Comparison of ENCODE assay signal across 24 cellular contexts in genomic region chr2:121838561-121838960, GRCh38.
DNase-seq lines count a peak whose midpoint lies in the region; ATAC-seq, FAIRE-seq and TF ChIP-seq lines count a peak whose summit lies in the region.
"Had no signal": no experiment of that assay in that cellular context is flagged by ENCODE, and none has a peak within 500 bp of the region (broad histone marks: within the 10 kb centered on the region; RNA-seq: fewer than 3 reads in every experiment).

No MANE protein-coding gene starts in this region.

- no peaks in the 10 kb centered on the region for H3K36me3 Mint-ChIP-seq in naive thymus-derived CD8-positive, alpha-beta T cell
- H3K36me3 Mint-ChIP-seq: CD8-positive, alpha-beta T cell had no signal

- H3K27me3 Mint-ChIP-seq in naive thymus-derived CD8-positive, alpha-beta T cell = peaks cover 0 to 21% (median 1%) of the 10 kb centered on the region in 5 donors
- H3K27me3 Mint-ChIP-seq: B cell had no signal

- intact Hi-C loops in HepG2 (cut with micrococcal nuclease; ENCODE audit: unreplicated experiment) = no loop called here
- intact Hi-C loops in right lobe of liver (cut with DNase I) = no loop called here
- intact Hi-C loops in mucosa of descending colon (cut with DNase I, micrococcal nuclease) = no loop called here

- DNase-seq in HepG2 (ENCODE audit: low spot score) (no peak), right lobe of liver (no peak), mucosa of descending colon (peak in 1 of 3 donors; percentile 18), COLO829 (ENCODE audit: low spot score) (no peak)
- DNase-seq in naive thymus-derived CD8-positive, alpha-beta T cell = no peak
- DNase-seq: AML-193; CD4-positive, alpha-beta T cell; CD8-positive, alpha-beta T cell; COR-L47; DMS 273 treated with DMSO at 0.1 percent for 48 hours; DMS153; DMS53; DMS79; DND-41; EL; GDM1 had no signal

- no peak overlapping the region for H2AFZ ChIP-seq in HepG2 (ENCODE audit: low read length)

- TF ChIP-seq CTCF in HepG2 (CRISPR knock-in tag; IDR thresholded peaks at IDR 0.05) (no peak), right lobe of liver (IDR thresholded peaks at IDR 0.05) (no peak), mucosa of descending colon (IDR thresholded peaks at IDR 0.05) (no peak)

- no peaks in the 10 kb centered on the region for H3K79me2 ChIP-seq in HepG2 (ENCODE audit: insufficient read depth, low read length)

- ATAC-seq in HepG2 (no peak), right lobe of liver (no peak), mucosa of descending colon (peak; percentile 94)
- no peak for ATAC-seq in naive thymus-derived CD8-positive, alpha-beta T cell
- ATAC-seq: A549; CD8-positive, alpha-beta T cell; GM12878 had no signal

- 64% methylated on average over 2 of the region's 2 CpGs for WGBS in HepG2 (ENCODE audit: low lambda C conversion rate)
- 76% methylated on average over 2 of the region's 2 CpGs for WGBS in right lobe of liver (ENCODE audit: insufficient coverage, low coverage, low lambda C conversion rate, missing lambda C conversion rate)

- H3K4me3 ChIP-seq in HepG2 (replicated peaks in 1 of 3; ENCODE audit: insufficient read depth in 1 of 3, low read depth in 2 of 3, low read length in 3 of 3) (no peak overlapping the region), right lobe of liver (no peak overlapping the region), mucosa of descending colon (no peak overlapping the region)
- H3K4me3 ChIP-seq: A549; BLaER1 treated with 17β-estradiol and CSF1 and Interleukin-3, amounts not matched to agents 10 nM and 100 nM; GM12878 had no signal

- H3K4me1 ChIP-seq in HepG2 (ENCODE audit: insufficient read depth, low read length) = no peaks in the 10 kb centered on the region
- no peaks in the 10 kb centered on the region for H3K4me1 ChIP-seq in right lobe of liver
- peaks cover 7% of the 10 kb centered on the region for H3K4me1 ChIP-seq in mucosa of descending colon (ENCODE audit: low read depth)
- H3K4me1 ChIP-seq: A549 had no signal

- FAIRE-seq in HepG2 (lab: Jason Lieb, UNC) = no peak
- FAIRE-seq: A549, GM12878, GM12892, GM18507 had no signal

- H3K36me3 ChIP-seq in HepG2 (replicated peaks in 1 of 2; ENCODE audit: control insufficient read depth in 1 of 2, insufficient read depth in 2 of 2, low read length in 2 of 2) (no peaks in the 10 kb centered on the region), right lobe of liver (no peaks in the 10 kb centered on the region), mucosa of descending colon (ENCODE audit: low read depth) (no peaks in the 10 kb centered on the region)
- H3K36me3 ChIP-seq: BLaER1 treated with 17β-estradiol and CSF1 and Interleukin-3, amounts not matched to agents 10 nM and 100 nM had no signal

- TF ChIP-seq EP300 in HepG2 (IDR thresholded peaks at IDR 0.05; ENCODE audit: low read depth in 2 of 2, low read length in 2 of 2) (no peak), HepG2 (CRISPR knock-in tag; IDR thresholded peaks at IDR 0.05; ENCODE audit: borderline replicate concordance) (no peak)

- in situ Hi-C loops in HepG2 (cut with HindIII; ENCODE audit: extremely low pct_ligation_motif_present, low pct_unique_long_range_greater_than_20kb) = no loop called here

- no peak overlapping the region for H3K4me3 Mint-ChIP-seq in naive thymus-derived CD8-positive, alpha-beta T cell
- H3K4me3 Mint-ChIP-seq: B cell; CD4-positive, alpha-beta T cell; CD8-positive, alpha-beta T cell had no signal

- CTCF ChIA-PET in HepG2 (lab: Yijun Ruan, JAX; ENCODE audit: low intra/inter-chr PET ratio, low total read pairs) = no interaction called here

- no peaks in the 10 kb centered on the region for H3K4me1 Mint-ChIP-seq in naive thymus-derived CD8-positive, alpha-beta T cell
- H3K4me1 Mint-ChIP-seq: B cell had no signal

- H3K27ac Mint-ChIP-seq in naive thymus-derived CD8-positive, alpha-beta T cell = no peak overlapping the region
- H3K27ac Mint-ChIP-seq: B cell; CD4-positive, alpha-beta T cell; CD8-positive, alpha-beta T cell had no signal

- H3K4me2 ChIP-seq in HepG2 (ENCODE audit: low read depth, low read length) = no peak overlapping the region
- H3K4me2 ChIP-seq: A549; BLaER1 treated with 17β-estradiol and CSF1 and Interleukin-3, amounts not matched to agents 10 nM and 100 nM had no signal

- POLR2A ChIA-PET in HepG2 (lab: Yijun Ruan, JAX) = no interaction called here
- POLR2A ChIA-PET in naive thymus-derived CD8-positive, alpha-beta T cell (lab: Charles Lee) = interaction anchor here (0.6 kb wide), 1 partner anchor 248 kb away, joined by 4 read pairs; no protein-coding TSS in a partner anchor

- H4K20me1 ChIP-seq in HepG2 (ENCODE audit: insufficient read depth, low read length) = no peaks in the 10 kb centered on the region
- H4K20me1 ChIP-seq: BLaER1 treated with 17β-estradiol and CSF1 and Interleukin-3, amounts not matched to agents 10 nM and 100 nM had no signal

- no peak for TF ChIP-seq RAD21 in HepG2 (CRISPR knock-in tag; IDR thresholded peaks at IDR 0.05)

- H3K9me3 ChIP-seq in HepG2 (ENCODE audit: low read length) (no peaks in the 10 kb centered on the region), right lobe of liver (no peaks in the 10 kb centered on the region), mucosa of descending colon (no peaks in the 10 kb centered on the region)
- H3K9me3 ChIP-seq: A549 had no signal

- TF ChIP-seq POLR2A in HepG2 (IDR thresholded peaks at IDR 0.05; ENCODE audit: insufficient read depth in 1 of 2, low read depth in 2 of 2, low read length in 2 of 2) (no peak), right lobe of liver (IDR thresholded peaks at IDR 0.05) (no peak)

- BruUV-seq in HepG2 (replicated peaks; lab: Mats Ljungman, UMichigan) = no TSS peak

- H3K27me3 ChIP-seq in HepG2 (ENCODE audit: control insufficient read depth in 1 of 2, insufficient read depth in 2 of 2, low read length in 2 of 2) = peaks cover 3 to 41% of the 10 kb centered on the region in 2 experiments; a peak in 3 of 5 replicates
- H3K27me3 ChIP-seq in right lobe of liver = no peaks in the 10 kb centered on the region
- H3K27me3 ChIP-seq: BLaER1 treated with 17β-estradiol and CSF1 and Interleukin-3, amounts not matched to agents 10 nM and 100 nM had no signal

- H3K9me3 Mint-ChIP-seq in naive thymus-derived CD8-positive, alpha-beta T cell = no peaks in the 10 kb centered on the region
- H3K9me3 Mint-ChIP-seq: CD4-positive, alpha-beta T cell; CD8-positive, alpha-beta T cell had no signal

- H3K27ac ChIP-seq in HepG2 (ENCODE audit: extremely low read length, insufficient read depth, low read length) (no peak overlapping the region), right lobe of liver (no peak overlapping the region)
- H3K27ac ChIP-seq: 22Rv1; A549; BLaER1 treated with 17β-estradiol and CSF1 and Interleukin-3, amounts not matched to agents 10 nM and 100 nM; C4-2B had no signal

- no peak overlapping the region for H3K9ac ChIP-seq in HepG2 (ENCODE audit: insufficient read depth, low read depth, low read length)
- H3K9ac ChIP-seq: BLaER1 treated with 17β-estradiol and CSF1 and Interleukin-3, amounts not matched to agents 10 nM and 100 nM had no signal

TF ChIP-seq in HepG2, 621 proteins besides CTCF, POLR2A, EP300 and RAD21:
- TF ChIP-seq HNRNPK (IDR thresholded peaks at IDR 0.05; ENCODE audit: low read depth, low read length, poor library complexity, severe bottlenecking) (no peak), ETV5 (CRISPR knock-in tag; IDR thresholded peaks at IDR 0.05; ENCODE audit: borderline replicate concordance) (no peak), CREB1 (IDR thresholded peaks at IDR 0.05) (peak; percentile 69; the same call in 1 of the 2 replicates), CREB1 (CRISPR knock-in tag; IDR thresholded peaks at IDR 0.05) (no peak)
TF ChIP-seq in HepG2: peak in this region for 1.
